ENCODE assay signal across 9 cellular contexts in genomic region chr17:44097110-44097810, GRCh38. TPM values are rescaled to one million over a fixed set of nuclear protein-coding genes. Genes with fewer than 3 reads are reported as not detected.
DNase-seq lines count a peak whose midpoint lies in the region; ATAC-seq and TF ChIP-seq lines count a peak whose summit lies in the region.
"Had no signal": no experiment of that assay in that cellular context is flagged by ENCODE, and none has a peak within 500 bp of the region (broad histone marks: within the 10 kb centered on the region; RNA-seq: fewer than 3 reads in every experiment).

No MANE protein-coding gene starts in this region.

- peak; percentile 28 for TF ChIP-seq CTCF in brain microvascular endothelial cell (IDR thresholded peaks at IDR 0.05; ENCODE audit: low read depth, low read length, missing control alignments)
- no peak for TF ChIP-seq CTCF in tibial artery (IDR thresholded peaks at IDR 0.05)
- no peak for TF ChIP-seq CTCF in mesothelial cell of epicardium (IDR thresholded peaks at IDR 0.05; ENCODE audit: unreplicated experiment)

- H3K4me1 Mint-ChIP-seq in mesothelial cell of epicardium = peaks cover 12% of the 10 kb centered on the region

- H3K36me3 ChIP-seq in brain microvascular endothelial cell (replicated peaks) (no peaks in the 10 kb centered on the region), tibial artery (peaks cover 17 to 23% (median 17%) of the 10 kb centered on the region in 3 donors)

- no peak overlapping the region for H3K4me3 Mint-ChIP-seq in mesothelial cell of epicardium

- H3K9me3 ChIP-seq in tibial artery = no peaks in the 10 kb centered on the region

- no peaks in the 10 kb centered on the region for H3K27me3 Mint-ChIP-seq in mesothelial cell of epicardium (ENCODE audit: low read depth)

- ATAC-seq in HG03460 (IDR thresholded peaks at IDR 0.05; ENCODE audit: unreplicated experiment) = no peak
- ATAC-seq in GM18909 (IDR thresholded peaks at IDR 0.05; ENCODE audit: poor library complexity, unreplicated experiment) = no peak

- DNase-seq in HK-2 (ENCODE audit: unreplicated experiment) (peak; percentile 76), brain microvascular endothelial cell (peak; percentile 53), islet precursor cell (peak; percentile 95), tibial artery (no peak), SK-N-DZ (ENCODE audit: low spot score) (no peak), mesothelial cell of epicardium (ENCODE audit: low spot score in 2 of 2, unreplicated experiment in 2 of 2) (no peak)
- DNase-seq: NK-92 treated with Interleukin-12 subunit alpha and Interleukin-12 subunit beta, amount 100 ng/mL, for 24 hours had no signal

- no peaks in the 10 kb centered on the region for H3K9me3 Mint-ChIP-seq in mesothelial cell of epicardium

- no peaks in the 10 kb centered on the region for H3K36me3 Mint-ChIP-seq in mesothelial cell of epicardium

- H3K27me3 ChIP-seq in brain microvascular endothelial cell (replicated peaks) (no peaks in the 10 kb centered on the region), tibial artery (no peaks in the 10 kb centered on the region)

- H3K4me3 ChIP-seq in brain microvascular endothelial cell (ENCODE audit: low read depth, low read length) = no peak overlapping the region
- no peak overlapping the region for H3K4me3 ChIP-seq in tibial artery

- in situ Hi-C loops in brain microvascular endothelial cell (cut with HindIII; ENCODE audit: low pct_ligation_motif_present, low sequenced_read_pairs) = no loop called here

- H3K27ac Mint-ChIP-seq in mesothelial cell of epicardium = no peak overlapping the region

- peaks cover 4 to 75% (median 50%) of the 10 kb centered on the region in 4 donors for H3K4me1 ChIP-seq in tibial artery

- intact Hi-C loops in tibial artery (cut with DNase I; ENCODE audit: low total_unique reads) = no loop called here

- H3K27ac ChIP-seq in brain microvascular endothelial cell (peak overlapping the region; percentile 96), tibial artery (peak overlapping the region; percentile 41 to 51)

RNA-seq across cellular contexts. Expression of gene HDAC5, which starts 26.2 kb away (rescaled TPM):
- polyA plus RNA-seq in SK-N-DZ (2014; cell fraction: cytosol; rRNA removed) = 98.0 and 108 TPM in 2 replicates
- polyA plus RNA-seq in SK-N-DZ (2014; cell fraction: nucleus; rRNA removed) = 85.1 and 97.0 TPM in 2 replicates
- total RNA-seq in mesothelial cell of epicardium = 33.4 to 34.1 TPM (median 33.5 TPM) in 3 replicates

RNA-seq across cellular contexts. Expression of gene G6PC3, which starts 26.7 kb away (rescaled TPM):
- polyA plus RNA-seq in SK-N-DZ (2014; cell fraction: cytosol; rRNA removed) = 60.7 and 63.3 TPM in 2 replicates
- polyA plus RNA-seq in SK-N-DZ (2014; cell fraction: nucleus; rRNA removed) = 29.9 and 36.7 TPM in 2 replicates
- total RNA-seq in mesothelial cell of epicardium = 58.3 to 63.2 TPM (median 61.4 TPM) in 3 replicates

RNA-seq across cellular contexts. Expression of gene LSM12, which starts 30.8 kb away (rescaled TPM):
- polyA plus RNA-seq in SK-N-DZ (2014; cell fraction: cytosol; rRNA removed) = 40.5 and 43.3 TPM in 2 replicates
- polyA plus RNA-seq in SK-N-DZ (2014; cell fraction: nucleus; rRNA removed) = 18.4 and 18.9 TPM in 2 replicates
- 51.4 to 60.8 TPM (median 58.0 TPM) in 3 replicates for total RNA-seq in mesothelial cell of epicardium

RNA-seq across cellular contexts. Expression of gene HROB, which starts 44.5 kb away (rescaled TPM):
- polyA plus RNA-seq in SK-N-DZ (2014; cell fraction: cytosol; rRNA removed) = 13.8 and 14.9 TPM in 2 replicates
- polyA plus RNA-seq in SK-N-DZ (2014; cell fraction: nucleus; rRNA removed) = 11.7 and 14.3 TPM in 2 replicates
- 6.0 to 6.4 TPM (median 6.2 TPM) in 3 replicates for total RNA-seq in mesothelial cell of epicardium

Comparison
In these comparisons a context has a peak if more than half of its experiments do, and no peak if none do; other contexts are left out.
1. DNase-seq: peak in HK-2 (single experiment), brain microvascular endothelial cell (single experiment) and islet precursor cell (single experiment); none in tibial artery (0 of 2), SK-N-DZ (single experiment) and mesothelial cell of epicardium (0 of 2).